ENCODE assay signal across 10 cellular contexts in the genomic region with DNA sequence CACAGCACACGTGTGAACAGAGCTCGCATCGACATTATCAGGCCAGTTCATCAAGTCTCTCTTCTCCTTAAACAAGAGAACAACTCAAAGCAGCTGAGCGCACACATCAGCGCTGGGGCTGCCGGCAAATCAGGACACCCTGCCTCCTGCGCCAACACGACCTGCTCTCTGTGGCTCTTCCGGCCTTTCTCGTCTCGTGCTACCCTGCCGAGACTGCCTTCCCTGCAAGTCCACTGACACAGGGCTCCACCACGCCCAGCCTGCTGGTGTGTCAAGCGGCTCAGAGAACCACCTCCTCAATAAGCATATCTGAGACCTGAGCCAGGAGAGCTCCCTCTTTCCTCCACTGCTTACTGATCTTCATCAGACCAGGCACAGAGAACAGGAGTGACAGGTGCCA.
DNase-seq lines count a peak whose midpoint lies in the region; ATAC-seq, FAIRE-seq and TF ChIP-seq lines count a peak whose summit lies in the region.
"Had no signal": no experiment of that assay in that cellular context is flagged by ENCODE, and none has a peak within 500 bp of the region (broad histone marks: within the 10 kb centered on the region; RNA-seq: fewer than 3 reads in every experiment).

No MANE protein-coding gene starts in this region.

- DNase-seq in GM23248 (no peak), dermis blood vessel endothelial cell (peak; percentile 32), psoas muscle (no peak), urothelium cell line (ENCODE audit: low spot score) (no peak), NCI-H187 (lab: John Stamatoyannopoulos, UW) (no peak), epidermal melanocyte (ENCODE audit: insufficient read length, low spot score) (no peak)
- DNase-seq in activated CD4-positive, alpha-beta T cell treated with anti-CD3 and anti-CD28 coated beads, Interleukin-2, amount 50 U/mL, for 4 hours: peak; percentile 29 to 32
- DNase-seq: nucleus accumbens had no signal

- H3K9ac ChIP-seq in GM23248: no peak overlapping the region

- 86 to 88% methylated on average over 14 of the region's 14 CpGs for WGBS in GM23248 (ENCODE audit: low coverage in 1 of 2, low lambda C conversion rate in 2 of 2, missing lambda C conversion rate in 2 of 2), 2 experiments
- WGBS in psoas muscle, 3 donors: 56 to 78% (median 62%) methylated on average over 14 of the region's 14 CpGs

- in situ Hi-C loops in GM23248 (cut with MboI): no loop called here

- no peak for FAIRE-seq in urothelium cell line (lab: Jason Lieb, UNC)

- intact Hi-C loops in psoas muscle (cut with DNase I): no loop called here

- H3K36me3 ChIP-seq in GM23248 (ENCODE audit: low read depth): peaks cover 17% of the 10 kb centered on the region
- H3K36me3 ChIP-seq in psoas muscle (ENCODE audit: insufficient read depth in 1 of 2, low read depth in 1 of 2): peaks cover 5 to 15% of the 10 kb centered on the region in 2 donors

- H3K79me2 ChIP-seq in GM23248 (ENCODE audit: insufficient read depth): peaks cover 100% of the 10 kb centered on the region

- H3K4me2 ChIP-seq in GM23248 (ENCODE audit: unreplicated experiment): no peak overlapping the region

- TF ChIP-seq CTCF in psoas muscle (IDR thresholded peaks at IDR 0.05): no peak

- H3K4me1 ChIP-seq in GM23248 (ENCODE audit: insufficient read depth) (peaks cover 32% of the 10 kb centered on the region), psoas muscle (peaks cover 63% of the 10 kb centered on the region)

- H3K27ac ChIP-seq in GM23248 (0 out of 2 replicates have a peak overlapping the region, but pooled peaks have one; percentile 3), psoas muscle (peak overlapping the region; percentile 71)

- no peak overlapping the region for H2AFZ ChIP-seq in GM23248

- H3K9me2 ChIP-seq in GM23248 (ENCODE audit: insufficient read depth): no peaks in the 10 kb centered on the region

- H3K9me3 ChIP-seq in GM23248 (ENCODE audit: low read depth) (no peaks in the 10 kb centered on the region), psoas muscle (no peaks in the 10 kb centered on the region)
- H3K9me3 ChIP-seq: heart left ventricle had no signal

- H3K27me3 ChIP-seq in GM23248 (replicated peaks; ENCODE audit: insufficient read depth): no peaks in the 10 kb centered on the region
- no peaks in the 10 kb centered on the region for H3K27me3 ChIP-seq in psoas muscle (ENCODE audit: insufficient read depth in 3 of 3, low read length in 2 of 3)
- H3K27me3 ChIP-seq: heart left ventricle had no signal

- H3K4me3 ChIP-seq in GM23248: no peak overlapping the region
- no peak overlapping the region for H3K4me3 ChIP-seq in psoas muscle
- H3K4me3 ChIP-seq: heart left ventricle had no signal

- H4K20me1 ChIP-seq in GM23248 (ENCODE audit: insufficient read depth): peaks cover 10% of the 10 kb centered on the region

- H3F3A ChIP-seq in GM23248 (ENCODE audit: insufficient read depth): peaks cover 50% of the 10 kb centered on the region

- ATAC-seq in psoas muscle (peak; percentile 10 to 23 (median 20)), HG02759 (IDR thresholded peaks at IDR 0.05; ENCODE audit: unreplicated experiment) (no peak)
- ATAC-seq: heart left ventricle had no signal

Comparison
In these comparisons a context has a peak if more than half of its experiments do, and no peak if none do; other contexts are left out.
1. DNase-seq: peak in activated CD4-positive, alpha-beta T cell treated with anti-CD3 and anti-CD28 coated beads, Interleukin-2, amount 50 U/mL, for 4 hours (2 of 2) and dermis blood vessel endothelial cell (single experiment); none in GM23248 (single experiment), psoas muscle (0 of 2), urothelium cell line (single experiment), NCI-H187 (0 of 2) and epidermal melanocyte (single experiment).